In the genomic region with DNA sequence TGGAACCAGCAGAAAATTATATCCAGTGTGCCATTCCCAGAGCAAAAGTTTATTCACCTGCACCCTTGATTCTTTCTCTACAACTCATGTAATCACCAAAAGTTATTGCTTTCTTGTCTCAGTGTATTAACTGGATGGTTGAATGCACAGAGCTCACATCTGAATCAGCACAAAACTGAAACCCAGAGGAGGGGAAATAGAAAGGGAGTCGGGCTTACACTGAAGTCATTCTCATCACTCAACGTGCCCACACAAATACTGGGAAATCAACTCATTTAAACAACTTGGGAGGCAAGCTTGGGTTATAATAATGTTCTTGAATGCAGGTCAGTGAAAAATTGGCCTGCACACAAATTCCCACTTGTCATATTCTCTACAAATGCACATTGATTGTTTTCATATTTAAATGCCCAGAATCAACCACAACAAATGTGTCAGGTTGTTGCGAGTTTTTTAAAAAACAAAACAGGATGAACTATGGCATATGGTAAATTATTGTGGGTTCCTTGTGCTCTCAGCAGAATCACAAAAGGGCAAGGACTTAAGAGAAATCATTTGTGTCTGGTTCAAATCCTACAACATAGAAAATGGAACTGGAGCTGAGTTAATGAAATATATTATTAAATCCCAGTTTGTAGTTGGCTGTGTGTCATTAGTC, we compare ENCODE assay signal across 13 cellular contexts.
A peak's percentile ranks its signal among the peaks of the same experiment; 100 is the strongest.
DNase-seq lines count a peak whose midpoint lies in the region; ATAC-seq and TF ChIP-seq lines count a peak whose summit lies in the region.
"Had no signal": no experiment of that assay in that cellular context is flagged by ENCODE, and none has a peak within 500 bp of the region (broad histone marks: within the 10 kb centered on the region; RNA-seq: fewer than 3 reads in every experiment).

No MANE protein-coding gene starts in this region.

- no peak overlapping the region for H3K4me3 ChIP-seq in SK-N-SH (ENCODE audit: low read depth in 2 of 2, low read length in 1 of 2)
- H3K4me3 ChIP-seq in body of pancreas = no peak overlapping the region
- H3K4me3 ChIP-seq: right atrium auricular region had no signal

- H4K20me1 ChIP-seq in SK-N-SH (ENCODE audit: insufficient read depth) = no peaks in the 10 kb centered on the region

- no peak for TF ChIP-seq POLR2A in body of pancreas (IDR thresholded peaks at IDR 0.05)

- H3K27ac Mint-ChIP-seq in activated CD8-positive, alpha-beta T cell treated with anti-CD3 and anti-CD28 coated beads for 36 hours = no peak overlapping the region

- peaks cover 2% of the 10 kb centered on the region for H3K36me3 Mint-ChIP-seq in activated CD8-positive, alpha-beta T cell treated with anti-CD3 and anti-CD28 coated beads for 36 hours (ENCODE audit: low read depth)

- H3F3A ChIP-seq in SK-N-SH (replicated peaks; ENCODE audit: insufficient read depth) = no peaks in the 10 kb centered on the region

- TF ChIP-seq CTCF in SK-N-SH (IDR thresholded peaks at IDR 0.05) (no peak), body of pancreas (IDR thresholded peaks at IDR 0.05) (no peak)
- TF ChIP-seq CTCF in activated CD8-positive, alpha-beta T cell treated with anti-CD3 and anti-CD28 coated beads for 36 hours (IDR thresholded peaks at IDR 0.05) = no peak

- H3K4me1 Mint-ChIP-seq in activated CD8-positive, alpha-beta T cell treated with anti-CD3 and anti-CD28 coated beads for 36 hours (ENCODE audit: low read depth) = peaks cover 5% of the 10 kb centered on the region

- CTCF ChIA-PET in SK-N-SH (lab: Yijun Ruan, JAX) = interaction anchor here (0.6 kb wide), 1 partner anchor 21 kb away, joined by 6 read pairs; no protein-coding TSS in a partner anchor
- CTCF ChIA-PET in activated CD8-positive, alpha-beta T cell treated with anti-CD3 and anti-CD28 coated beads for 36 hours (lab: Charles Lee) = no interaction called here

- peaks cover 2% of the 10 kb centered on the region for H3K9me3 Mint-ChIP-seq in activated CD8-positive, alpha-beta T cell treated with anti-CD3 and anti-CD28 coated beads for 36 hours

- no peak overlapping the region for H3K4me2 ChIP-seq in SK-N-SH

- ATAC-seq in GM18907 (IDR thresholded peaks at IDR 0.05; ENCODE audit: unreplicated experiment) (peak; percentile 99), GM21576 (IDR thresholded peaks at IDR 0.05; ENCODE audit: unreplicated experiment) (peak; percentile 96), HG03108 (IDR thresholded peaks at IDR 0.05; ENCODE audit: unreplicated experiment) (peak; percentile 96), body of pancreas (no peak)
- no peak for ATAC-seq in activated CD8-positive, alpha-beta T cell treated with anti-CD3 and anti-CD28 coated beads for 36 hours
- ATAC-seq: foreskin keratinocyte had no signal

- H3K36me3 ChIP-seq in SK-N-SH (replicated peaks in 1 of 2; ENCODE audit: control insufficient read depth in 1 of 2, insufficient read depth in 2 of 2, low read length in 1 of 2) (no peaks in the 10 kb centered on the region), body of pancreas (replicated peaks in 1 of 2; ENCODE audit: insufficient read depth in 1 of 2, low read depth in 2 of 2) (no peaks in the 10 kb centered on the region)
- H3K36me3 ChIP-seq: right atrium auricular region had no signal

- H2AFZ ChIP-seq in SK-N-SH (ENCODE audit: low read depth) = no peak overlapping the region

- no peaks in the 10 kb centered on the region for H3K27me3 Mint-ChIP-seq in activated CD8-positive, alpha-beta T cell treated with anti-CD3 and anti-CD28 coated beads for 36 hours

- no peak for TF ChIP-seq EP300 in SK-N-SH (IDR thresholded peaks at IDR 0.05; ENCODE audit: borderline replicate concordance in 1 of 2, low read depth in 1 of 2, low read length in 1 of 2)

- no peak overlapping the region for H3K27ac ChIP-seq in SK-N-SH (ENCODE audit: low read depth in 2 of 2, low read length in 1 of 2)
- H3K27ac ChIP-seq in body of pancreas = no peak overlapping the region
- H3K27ac ChIP-seq: foreskin keratinocyte, right atrium auricular region had no signal

- no peak overlapping the region for H3K4me3 Mint-ChIP-seq in activated CD8-positive, alpha-beta T cell treated with anti-CD3 and anti-CD28 coated beads for 36 hours

- no peak for TF ChIP-seq RAD21 in SK-N-SH (IDR thresholded peaks at IDR 0.05; ENCODE audit: low read length)

- intact Hi-C loops in body of pancreas (cut with DNase I) = no loop called here
- intact Hi-C loops in activated CD8-positive, alpha-beta T cell treated with anti-CD3 and anti-CD28 coated beads for 36 hours (cut with micrococcal nuclease) = no loop called here

- H3K4me1 ChIP-seq in SK-N-SH (ENCODE audit: control insufficient read depth in 1 of 2, insufficient read depth in 2 of 2, low read depth in 1 of 2, low read length in 1 of 2) = no peaks in the 10 kb centered on the region
- no peaks in the 10 kb centered on the region for H3K4me1 ChIP-seq in body of pancreas
- H3K4me1 ChIP-seq: foreskin keratinocyte, right atrium auricular region had no signal

- no peak overlapping the region for H3K9ac ChIP-seq in SK-N-SH

- H3K27me3 ChIP-seq in SK-N-SH (ENCODE audit: insufficient read depth) (no peaks in the 10 kb centered on the region), body of pancreas (no peaks in the 10 kb centered on the region)
- H3K27me3 ChIP-seq: foreskin keratinocyte, right atrium auricular region had no signal

- POLR2A ChIA-PET in SK-N-SH (lab: Yijun Ruan, JAX) = no interaction called here
- POLR2A ChIA-PET in activated CD8-positive, alpha-beta T cell treated with anti-CD3 and anti-CD28 coated beads for 36 hours (lab: Charles Lee) = no interaction called here

- DNase-seq in kidney tubule cell (ENCODE audit: low spot score) = peak; percentile 71
- DNase-seq in SK-N-SH = no peak
- no peak for DNase-seq in amygdala (lab: John Stamatoyannopoulos, UW)
- no peak for DNase-seq in body of pancreas
- DNase-seq in activated CD8-positive, alpha-beta T cell treated with anti-CD3 and anti-CD28 coated beads for 36 hours = no peak
- DNase-seq: activated T-cell treated with anti-CD3 and anti-CD28 coated beads, Interleukin-2, amount 50 U/mL, for 1 hour; foreskin keratinocyte; GOT3; mammary epithelial cell had no signal

- no peaks in the 10 kb centered on the region for H3K79me2 ChIP-seq in SK-N-SH (ENCODE audit: insufficient read depth)

- 12% methylated on average over 3 of the region's 3 CpGs for WGBS in SK-N-SH (ENCODE audit: low lambda C conversion rate)
- WGBS in body of pancreas, 2 donors = 64 to 67% methylated on average over 3 of the region's 3 CpGs

- no peaks in the 10 kb centered on the region for H3K9me2 ChIP-seq in SK-N-SH

- no peaks in the 10 kb centered on the region for H3K9me3 ChIP-seq in SK-N-SH
- no peaks in the 10 kb centered on the region for H3K9me3 ChIP-seq in body of pancreas
- H3K9me3 ChIP-seq: right atrium auricular region had no signal

TF ChIP-seq in SK-N-SH, 30 proteins besides CTCF, POLR2A, EP300 and RAD21 (continues in another document):
- TF ChIP-seq, protein P1, sequence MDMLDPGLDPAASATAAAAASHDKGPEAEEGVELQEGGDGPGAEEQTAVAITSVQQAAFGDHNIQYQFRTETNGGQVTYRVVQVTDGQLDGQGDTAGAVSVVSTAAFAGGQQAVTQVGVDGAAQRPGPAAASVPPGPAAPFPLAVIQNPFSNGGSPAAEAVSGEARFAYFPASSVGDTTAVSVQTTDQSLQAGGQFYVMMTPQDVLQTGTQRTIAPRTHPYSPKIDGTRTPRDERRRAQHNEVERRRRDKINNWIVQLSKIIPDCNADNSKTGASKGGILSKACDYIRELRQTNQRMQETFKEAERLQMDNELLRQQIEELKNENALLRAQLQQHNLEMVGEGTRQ (IDR thresholded peaks at IDR 0.05; ENCODE audit: borderline replicate concordance, low read depth, low read length) = no peak
- TF ChIP-seq MXI1 (IDR thresholded peaks at IDR 0.05; ENCODE audit: low read depth, low read length) (no peak), RCOR1 (IDR thresholded peaks at IDR 0.05; ENCODE audit: low read length) (no peak), TEAD4 (IDR thresholded peaks at IDR 0.05; ENCODE audit: borderline replicate concordance, insufficient read depth) (no peak), JUND (IDR thresholded peaks at IDR 0.05) (no peak), YY1 (IDR thresholded peaks at IDR 0.05; ENCODE audit: low read depth) (no peak), POLR2AphosphoS5 (IDR thresholded peaks at IDR 0.05; ENCODE audit: low read depth, low read length) (no peak), FOXJ3 (CRISPR knock-in tag; IDR thresholded peaks at IDR 0.05) (no peak), SIN3A (IDR thresholded peaks at IDR 0.05; ENCODE audit: borderline replicate concordance, low read depth, low read length) (no peak), TAF1 (IDR thresholded peaks at IDR 0.05; ENCODE audit: borderline replicate concordance, low read depth, low read length) (no peak), ELF1 (IDR thresholded peaks at IDR 0.05) (no peak), GABPA (IDR thresholded peaks at IDR 0.05; ENCODE audit: low read depth) (no peak), NFIC (IDR thresholded peaks at IDR 0.05; ENCODE audit: borderline replicate concordance) (no peak), TCF12 (IDR thresholded peaks at IDR 0.05) (no peak), SMC3 (IDR thresholded peaks at IDR 0.05; ENCODE audit: low read depth, low read length) (no peak), NRF1 (IDR thresholded peaks at IDR 0.05; ENCODE audit: low read depth, low read length) (no peak)
- TF ChIP-seq, protein P2, sequence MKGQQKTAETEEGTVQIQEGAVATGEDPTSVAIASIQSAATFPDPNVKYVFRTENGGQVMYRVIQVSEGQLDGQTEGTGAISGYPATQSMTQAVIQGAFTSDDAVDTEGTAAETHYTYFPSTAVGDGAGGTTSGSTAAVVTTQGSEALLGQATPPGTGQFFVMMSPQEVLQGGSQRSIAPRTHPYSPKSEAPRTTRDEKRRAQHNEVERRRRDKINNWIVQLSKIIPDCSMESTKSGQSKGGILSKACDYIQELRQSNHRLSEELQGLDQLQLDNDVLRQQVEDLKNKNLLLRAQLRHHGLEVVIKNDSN (IDR thresholded peaks at IDR 0.05; ENCODE audit: borderline replicate concordance, low read depth) = no peak
- TF ChIP-seq, protein P3, sequence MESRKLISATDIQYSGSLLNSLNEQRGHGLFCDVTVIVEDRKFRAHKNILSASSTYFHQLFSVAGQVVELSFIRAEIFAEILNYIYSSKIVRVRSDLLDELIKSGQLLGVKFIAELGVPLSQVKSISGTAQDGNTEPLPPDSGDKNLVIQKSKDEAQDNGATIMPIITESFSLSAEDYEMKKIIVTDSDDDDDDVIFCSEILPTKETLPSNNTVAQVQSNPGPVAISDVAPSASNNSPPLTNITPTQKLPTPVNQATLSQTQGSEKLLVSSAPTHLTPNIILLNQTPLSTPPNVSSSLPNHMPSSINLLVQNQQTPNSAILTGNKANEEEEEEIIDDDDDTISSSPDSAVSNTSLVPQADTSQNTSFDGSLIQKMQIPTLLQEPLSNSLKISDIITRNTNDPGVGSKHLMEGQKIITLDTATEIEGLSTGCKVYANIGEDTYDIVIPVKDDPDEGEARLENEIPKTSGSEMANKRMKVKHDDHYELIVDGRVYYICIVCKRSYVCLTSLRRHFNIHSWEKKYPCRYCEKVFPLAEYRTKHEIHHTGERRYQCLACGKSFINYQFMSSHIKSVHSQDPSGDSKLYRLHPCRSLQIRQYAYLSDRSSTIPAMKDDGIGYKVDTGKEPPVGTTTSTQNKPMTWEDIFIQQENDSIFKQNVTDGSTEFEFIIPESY (IDR thresholded peaks at IDR 0.05; ENCODE audit: borderline replicate concordance, low read depth) = no peak

Comparison
In these comparisons a context has a peak if more than half of its experiments do, and no peak if none do; other contexts are left out.
1. ATAC-seq: peak in GM18907 (single experiment), GM21576 (single experiment) and HG03108 (single experiment); none in body of pancreas (single experiment) and activated CD8-positive, alpha-beta T cell treated with anti-CD3 and anti-CD28 coated beads for 36 hours (single experiment).